Comparison of ENCODE assay signal across 8 cellular contexts in the genomic region with DNA sequence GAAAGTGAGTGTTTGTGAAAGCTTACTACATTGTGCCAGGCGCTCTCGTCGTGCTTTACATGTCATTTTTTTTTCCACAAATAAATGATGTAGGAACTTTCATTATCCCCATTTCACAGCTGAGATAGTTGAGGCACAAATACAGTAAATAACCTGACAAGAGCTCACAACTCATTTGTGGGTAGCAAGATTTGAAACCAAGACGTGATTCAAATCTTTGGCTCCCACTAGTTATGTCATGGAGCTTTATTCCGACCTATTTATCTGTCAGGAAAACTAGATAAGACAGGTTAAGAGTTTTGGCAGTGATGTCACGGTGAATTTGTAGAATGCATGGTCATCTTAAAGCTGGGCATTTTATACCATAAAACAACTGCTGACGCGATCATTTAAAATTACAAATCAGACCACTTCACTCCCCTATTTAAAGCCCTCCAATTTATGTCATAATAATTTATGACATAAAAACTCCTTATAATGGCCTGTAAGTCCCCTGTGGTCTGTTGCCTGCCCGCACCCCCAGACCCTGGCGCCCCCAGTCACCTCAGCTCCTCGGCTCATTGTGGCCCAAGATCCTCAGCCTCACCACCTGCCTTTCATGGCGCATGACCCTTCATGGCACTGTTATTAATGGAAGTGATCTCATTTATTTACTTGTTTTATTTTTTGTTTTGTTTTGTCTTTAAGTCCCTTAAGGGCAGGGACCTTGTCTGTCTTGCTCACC. TPM values are rescaled to one million over a fixed set of nuclear protein-coding genes. Genes with fewer than 3 reads are reported as not detected.
DNase-seq lines count a peak whose midpoint lies in the region; ATAC-seq and TF ChIP-seq lines count a peak whose summit lies in the region.

No MANE protein-coding gene starts in this region.

- peak overlapping the region; percentile 97 to 99 (median 99) for H3K27ac Mint-ChIP-seq in naive B cell

- H3K36me3 Mint-ChIP-seq in naive B cell: peaks cover 3 to 6% of the 10 kb centered on the region in 2 donors

- peaks cover 5% of the 10 kb centered on the region; the same call in 1 of the 2 replicates for H3K36me3 ChIP-seq in Loucy (ENCODE audit: insufficient read depth, low read length)

- peak overlapping the region; percentile 93 for H3K9ac ChIP-seq in Loucy (ENCODE audit: low read depth, low read length, poor library complexity, severe bottlenecking)

- no peak for TF ChIP-seq CTCF in Loucy (conservative IDR thresholded peaks at IDR 0.05; ENCODE audit: low read length)

- peaks cover 43% of the 10 kb centered on the region for H3K79me2 ChIP-seq in Loucy (ENCODE audit: insufficient read depth, low read length)

- peak in 24 of 61 donors; percentile 3 to 66 (median 26) for DNase-seq in caudate nucleus (lab: John Stamatoyannopoulos, UW)
- no peak for DNase-seq in naive B cell
- DNase-seq in amniotic stem cell (lab: John Stamatoyannopoulos, UW): no peak
- no peak for DNase-seq in NCI-H128 (lab: John Stamatoyannopoulos, UW; ENCODE audit: unreplicated experiment)

- peak overlapping the region; percentile 84 for H3K4me2 ChIP-seq in Loucy (ENCODE audit: low read depth, low read length, poor library complexity, severe bottlenecking)

- H4K20me1 ChIP-seq in Loucy (ENCODE audit: insufficient read depth, low read length, poor library complexity, severe bottlenecking): peaks cover 43% of the 10 kb centered on the region

- H3K27me3 Mint-ChIP-seq in naive B cell: no peaks in the 10 kb centered on the region

- H3K9me3 Mint-ChIP-seq in naive B cell: peaks cover 0 to 1% (median 0%) of the 10 kb centered on the region in 7 donors

- ATAC-seq in naive B cell (ENCODE audit: low read depth in 2 of 2) (peak in 1 of 2 donors; percentile 4), GM21619 (IDR thresholded peaks at IDR 0.05; ENCODE audit: unreplicated experiment) (no peak), HG03565 (IDR thresholded peaks at IDR 0.05; ENCODE audit: unreplicated experiment) (no peak)

- H3K4me1 ChIP-seq in Loucy (ENCODE audit: insufficient read depth, low read length, poor library complexity, severe bottlenecking): peaks cover 32% of the 10 kb centered on the region

- H3K4me3 Mint-ChIP-seq in naive B cell: peak overlapping the region; percentile 95 to 100 (median 97)

- H2AFZ ChIP-seq in Loucy (ENCODE audit: low read length): peak overlapping the region; percentile 93

- no peaks in the 10 kb centered on the region for H3K9me3 ChIP-seq in Loucy (ENCODE audit: insufficient read depth, low read depth, low read length)

- peaks cover 31 to 55% (median 32%) of the 10 kb centered on the region in 3 donors for H3K4me1 Mint-ChIP-seq in naive B cell

- H3F3A ChIP-seq in Loucy (ENCODE audit: low read depth): no peaks in the 10 kb centered on the region

- peak overlapping the region; percentile 95 for H3K27ac ChIP-seq in caudate nucleus (ENCODE audit: low read depth, low read length)

- no peaks in the 10 kb centered on the region for H3K27me3 ChIP-seq in Loucy (ENCODE audit: insufficient read depth, low read length, poor library complexity, severe bottlenecking)

- H3K9me2 ChIP-seq in Loucy (replicated peaks; ENCODE audit: low read depth, low read length): no peaks in the 10 kb centered on the region

- H3K4me3 ChIP-seq in GM08714 (ENCODE audit: low read length) (peak overlapping the region; percentile 94), Loucy (ENCODE audit: low read length, poor library complexity, severe bottlenecking) (peak overlapping the region; percentile 92)

RNA-seq across cellular contexts. Expression of a gene that starts 0.7 kb away (rescaled TPM):
- polyA plus RNA-seq in naive B cell (ENCODE audit: low read depth in 6 of 6): 100 to 1,000 TPM in 5 of 6 donors, 10 to 100 TPM in 1; 73.9 to 137 (median 118) TPM

RNA-seq across cellular contexts. Expression of a gene that starts 32.2 kb away (rescaled TPM):
- polyA plus RNA-seq in naive B cell (ENCODE audit: low read depth in 6 of 6): under 1 TPM in 4 of 6 donors, not detected in 2; 0.21 to 0.90 (median 0.66) TPM

RNA-seq across cellular contexts. Expression of a gene that starts 54.9 kb away (rescaled TPM):
- 10 to 100 TPM in 1 of 6 donors, 1 to 10 TPM in 5; 4.5 to 11.3 (median 8.9) TPM for polyA plus RNA-seq in naive B cell (ENCODE audit: low read depth in 6 of 6)
